Comparison of ENCODE assay signal across 15 cellular contexts in genomic region chr7:101934618-101935017, GRCh38.
DNase-seq lines count a peak whose midpoint lies in the region; ATAC-seq and TF ChIP-seq lines count a peak whose summit lies in the region.
"Had no signal": no experiment of that assay in that cellular context is flagged by ENCODE, and none has a peak within 500 bp of the region (broad histone marks: within the 10 kb centered on the region; RNA-seq: fewer than 3 reads in every experiment).

No MANE protein-coding gene starts in this region.

- H3K27me3 ChIP-seq in right atrium auricular region (no peaks in the 10 kb centered on the region), trophoblast cell (ENCODE audit: insufficient read depth, low read length) (no peaks in the 10 kb centered on the region), aorta (ENCODE audit: control insufficient read depth in 1 of 2, insufficient read depth in 2 of 2, low read length in 1 of 2) (no peaks in the 10 kb centered on the region)

- no CpG with 5 or more reads among the region's 11 CpGs for WGBS in trophoblast cell (ENCODE audit: extremely low coverage, insufficient coverage, insufficient read length)
- 3 to 5% methylated on average over 11 of the region's 11 CpGs for WGBS in aorta, 2 donors

- no peak overlapping the region for H3K9ac ChIP-seq in trophoblast cell (ENCODE audit: low read length)

- peak overlapping the region; percentile 21 for H3K4ac ChIP-seq in trophoblast cell (ENCODE audit: low read depth, low read length)

- H3K9me3 ChIP-seq in right atrium auricular region (no peaks in the 10 kb centered on the region), trophoblast cell (ENCODE audit: insufficient read depth, low read depth, low read length) (peaks cover 2% of the 10 kb centered on the region), aorta (ENCODE audit: control insufficient read depth, low read length) (no peaks in the 10 kb centered on the region)

- H3K4me2 ChIP-seq in trophoblast cell (ENCODE audit: low read length), result no peak overlapping the region

- no peak overlapping the region for H4K91ac ChIP-seq in trophoblast cell (ENCODE audit: low read depth, low read length)

- H3K4me1 ChIP-seq in right atrium auricular region, result peaks cover 0 to 40% of the 10 kb centered on the region in 2 donors
- peaks cover 8 to 11% of the 10 kb centered on the region in 2 experiments for H3K4me1 ChIP-seq in trophoblast cell (ENCODE audit: control insufficient read depth in 1 of 2, insufficient read depth in 2 of 2, low read length in 2 of 2)
- peaks cover 4% of the 10 kb centered on the region in 2 donors for H3K4me1 ChIP-seq in aorta (ENCODE audit: control insufficient read depth in 1 of 2, insufficient read depth in 2 of 2, low read length in 2 of 2)

- no peak for TF ChIP-seq CTCF in right atrium auricular region (IDR thresholded peaks at IDR 0.05)

- no peak overlapping the region for H2AK5ac ChIP-seq in trophoblast cell (ENCODE audit: low read length)

- H3K18ac ChIP-seq in trophoblast cell (ENCODE audit: low read length), result peak overlapping the region; percentile 35

- H2BK120ac ChIP-seq in trophoblast cell (ENCODE audit: insufficient read depth, low read length, poor library complexity), result no peak overlapping the region

- H3K4me3 ChIP-seq in right atrium auricular region (peak overlapping the region in 1 of 2 donors; percentile 15), trophoblast cell (ENCODE audit: low read depth, low read length) (no peak overlapping the region), aorta (ENCODE audit: low read length in 2 of 2) (no peak overlapping the region)

- peak overlapping the region; percentile 85 to 89 for H3K27ac ChIP-seq in right atrium auricular region
- H3K27ac ChIP-seq in trophoblast cell (ENCODE audit: low read depth, low read length), result no peak overlapping the region
- peak overlapping the region; percentile 23 to 58 for H3K27ac ChIP-seq in aorta (ENCODE audit: low read depth in 1 of 2, low read length in 2 of 2)
- H3K27ac ChIP-seq: 22Rv1 had no signal

- H3K14ac ChIP-seq in trophoblast cell (ENCODE audit: low read length), result no peak overlapping the region

- no peaks in the 10 kb centered on the region for H3K36me3 ChIP-seq in right atrium auricular region
- peaks cover 2 to 7% of the 10 kb centered on the region in 2 experiments for H3K36me3 ChIP-seq in trophoblast cell (ENCODE audit: control insufficient read depth in 1 of 2, insufficient read depth in 2 of 2, low read length in 2 of 2)
- no peaks in the 10 kb centered on the region for H3K36me3 ChIP-seq in aorta (ENCODE audit: control insufficient read depth in 1 of 2, insufficient read depth in 2 of 2, low read length in 1 of 2)

- H2BK12ac ChIP-seq in trophoblast cell (ENCODE audit: low read length), result no peak overlapping the region

- peaks cover 5% of the 10 kb centered on the region for H3K79me2 ChIP-seq in trophoblast cell (ENCODE audit: control insufficient read depth, insufficient read depth, low read length, poor library complexity)

- no peak overlapping the region for H2AFZ ChIP-seq in trophoblast cell (ENCODE audit: insufficient read depth, low read length, poor library complexity)

- no peaks in the 10 kb centered on the region for H3K79me1 ChIP-seq in trophoblast cell (ENCODE audit: low read length)

- ATAC-seq in Right ventricle myocardium inferior (peak; percentile 15), aorta (ENCODE audit: low FRiP score) (peak; percentile 45)

- no peak for DNase-seq in Right ventricle myocardium inferior (ENCODE audit: missing footprints)
- no peak for DNase-seq in cardiac septum (ENCODE audit: low spot score)
- DNase-seq in right atrium auricular region (ENCODE audit: low spot score), result no peak
- no peak for DNase-seq in trophoblast cell
- DNase-seq in aorta, result peak; percentile 38 to 61
- no peak for DNase-seq in DMS79 treated with DMSO at 0.1 percent for 48 hours (lab: John Stamatoyannopoulos, UW)
- no peak for DNase-seq in SIG-M5 (lab: John Stamatoyannopoulos, UW)
- no peak for DNase-seq in NCI-H1417 (lab: John Stamatoyannopoulos, UW)
- DNase-seq: activated gamma-delta T cell treated with Interleukin-2 at 50 U/mL for 16 hours, cerebellar nuclear complex, mammary epithelial cell, NCI-H1048, NCI-H526 treated with DMSO at 0.1 percent for 48 hours, SW 1271 had no signal

- no peak overlapping the region for H4K8ac ChIP-seq in trophoblast cell (ENCODE audit: low read depth, low read length)

- no peak overlapping the region for H2BK5ac ChIP-seq in trophoblast cell (ENCODE audit: low read depth, low read length, poor library complexity)

- H3K23ac ChIP-seq in trophoblast cell (ENCODE audit: low read length), result no peak overlapping the region

- H4K12ac ChIP-seq in trophoblast cell (ENCODE audit: low read depth, low read length), result no peak overlapping the region

- intact Hi-C loops in Right ventricle myocardium inferior (cut with DNase I) (loop anchor here (5.0 kb wide), 1 partner anchor 77 kb away; no protein-coding TSS in a partner anchor), cardiac septum (cut with DNase I) (loop anchor here (5.0 kb wide), 1 partner anchor 117 kb away; the partner anchor contains the start of gene CUX1), aorta (cut with DNase I) (loop anchor here in 1 of 2 donors (5.0 kb wide), 1 partner anchor 52 kb away; no protein-coding TSS in a partner anchor)

Comparison
In these comparisons a context has a peak if more than half of its experiments do, and no peak if none do; other contexts are left out.
1. DNase-seq: peak in aorta (2 of 2); none in Right ventricle myocardium inferior (single experiment), cardiac septum (single experiment), right atrium auricular region (single experiment), trophoblast cell (0 of 2), DMS79 treated with DMSO at 0.1 percent for 48 hours (single experiment), SIG-M5 (single experiment) and NCI-H1417 (0 of 3).